20 cellular contexts compared by ENCODE assay signal in the genomic region with DNA sequence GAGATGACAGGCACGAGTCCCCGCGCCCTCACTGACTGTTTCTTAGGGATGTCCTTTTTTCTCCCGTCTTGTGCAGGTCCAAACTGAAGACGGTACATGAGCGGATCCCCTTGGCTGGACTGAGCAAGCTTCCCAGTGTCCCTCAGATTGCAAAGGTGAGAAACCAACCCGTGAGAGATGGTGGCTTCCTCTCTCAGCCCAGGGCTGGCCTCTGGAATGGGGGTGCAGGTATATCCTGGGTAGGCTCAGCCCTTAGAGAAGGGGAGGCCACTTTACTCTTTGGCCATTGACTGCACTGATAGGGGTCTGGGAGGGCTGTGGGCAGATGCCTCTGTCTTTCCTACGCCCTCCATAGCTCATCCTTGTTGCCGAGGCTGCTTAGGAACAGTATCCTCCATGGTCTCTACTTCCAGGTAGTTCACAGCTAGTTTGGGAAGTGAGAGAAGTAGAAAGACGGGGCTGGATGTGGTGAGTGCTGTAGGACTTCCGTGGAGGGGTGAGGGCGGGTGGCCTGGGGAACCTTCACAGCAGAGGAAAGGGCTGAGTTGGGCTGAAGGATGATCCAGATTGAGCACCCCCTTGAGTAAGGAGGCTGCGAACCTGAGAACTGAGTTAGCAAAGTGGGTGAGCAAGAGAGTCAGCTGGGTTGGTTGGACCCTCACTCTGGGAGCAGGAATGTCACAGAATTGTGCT.
"Had no signal": no experiment of that assay in that cellular context is flagged by ENCODE, and none has a peak within 500 bp of the region (broad histone marks: within the 10 kb centered on the region; RNA-seq: fewer than 3 reads in every experiment).

No MANE protein-coding gene starts in this region.

- H3K4me2 ChIP-seq: hepatocyte had no signal

- DNase-seq: activated CD4-positive, alpha-beta T cell treated with anti-CD3 and anti-CD28 coated beads for 1 hour; activated CD8-positive, alpha-beta memory T cell treated with anti-CD3 and anti-CD28 coated beads for 24 hours; activated naive CD8-positive, alpha-beta T cell treated with anti-CD3 and anti-CD28 coated beads, Interleukin-2, amount 10 ng/mL, durations not matched to agents 7 days and 5 days; amygdala; dermis blood vessel endothelial cell; effector memory CD8-positive, alpha-beta T cell; foreskin fibroblast; left cardiac atrium; mesendoderm; naive thymus-derived CD8-positive, alpha-beta T cell; nucleus accumbens; stimulated activated naive CD8-positive, alpha-beta T cell treated with anti-CD3 and anti-CD28 coated beads, Interleukin-15, Interleukin-2, amounts not matched to agents 100 U/mL and 50 U/mL, for 24 hours; substantia nigra; SW 1271; T-helper 2 cell had no signal

- H3K27me3 ChIP-seq: cardiac muscle cell, hepatocyte, tibial nerve had no signal

- H3K36me3 ChIP-seq: cardiac muscle cell had no signal

- H3K9me3 Mint-ChIP-seq: activated naive CD8-positive, alpha-beta T cell treated with anti-CD3 and anti-CD28 coated beads, Interleukin-2, amount 10 ng/mL, durations not matched to agents 7 days and 5 days; activated T-helper 1 cell treated with anti-CD3 and anti-CD28 coated beads, Interleukin-12 subunit alpha, Interleukin-12 subunit beta, Interleukin-2, Interleukin-4 antibody, amounts not matched to agents 30 ng/mL and 10 ng/mL and 1 ng/mL, durations not matched to agents 14 hours and 24 hours and 36 hours; effector memory CD8-positive, alpha-beta T cell; naive thymus-derived CD8-positive, alpha-beta T cell had no signal

- H3K79me2 ChIP-seq: hepatocyte had no signal

- H3K9me3 ChIP-seq: tibial nerve had no signal

- H3K4me3 ChIP-seq: cardiac muscle cell, hepatocyte, tibial nerve had no signal

- H3K36me3 Mint-ChIP-seq: activated naive CD8-positive, alpha-beta T cell treated with anti-CD3 and anti-CD28 coated beads, Interleukin-2, amount 10 ng/mL, durations not matched to agents 7 days and 5 days had no signal

- ATAC-seq: effector memory CD8-positive, alpha-beta T cell; left cardiac atrium; naive thymus-derived CD8-positive, alpha-beta T cell; stimulated activated naive CD8-positive, alpha-beta T cell treated with anti-CD3 and anti-CD28 coated beads, Interleukin-15, Interleukin-2, amounts not matched to agents 100 U/mL and 50 U/mL, for 24 hours had no signal

- H3K4me3 Mint-ChIP-seq: activated naive CD8-positive, alpha-beta T cell treated with anti-CD3 and anti-CD28 coated beads, Interleukin-2, amount 10 ng/mL, durations not matched to agents 7 days and 5 days; activated T-helper 1 cell treated with anti-CD3 and anti-CD28 coated beads, Interleukin-12 subunit alpha, Interleukin-12 subunit beta, Interleukin-2, Interleukin-4 antibody, amounts not matched to agents 30 ng/mL and 10 ng/mL and 1 ng/mL, durations not matched to agents 14 hours and 24 hours and 36 hours; effector memory CD8-positive, alpha-beta T cell; naive thymus-derived CD8-positive, alpha-beta T cell had no signal

- H3K27ac ChIP-seq: cardiac muscle cell, hepatocyte, tibial nerve, VCaP had no signal

- H3K4me1 Mint-ChIP-seq: activated naive CD8-positive, alpha-beta T cell treated with anti-CD3 and anti-CD28 coated beads, Interleukin-2, amount 10 ng/mL, durations not matched to agents 7 days and 5 days had no signal

- H2AFZ ChIP-seq: hepatocyte had no signal

- H3K27me3 Mint-ChIP-seq: activated naive CD8-positive, alpha-beta T cell treated with anti-CD3 and anti-CD28 coated beads, Interleukin-2, amount 10 ng/mL, durations not matched to agents 7 days and 5 days; effector memory CD8-positive, alpha-beta T cell had no signal

- H3K27ac Mint-ChIP-seq: activated naive CD8-positive, alpha-beta T cell treated with anti-CD3 and anti-CD28 coated beads, Interleukin-2, amount 10 ng/mL, durations not matched to agents 7 days and 5 days; activated T-helper 1 cell treated with anti-CD3 and anti-CD28 coated beads, Interleukin-12 subunit alpha, Interleukin-12 subunit beta, Interleukin-2, Interleukin-4 antibody, amounts not matched to agents 30 ng/mL and 10 ng/mL and 1 ng/mL, durations not matched to agents 14 hours and 24 hours and 36 hours had no signal
